ENCODE assay signal across 13 cellular contexts in genomic region chr11:113373306-113373705, GRCh38.
A peak's percentile ranks its signal among the peaks of the same experiment; 100 is the strongest.
DNase-seq lines count a peak whose midpoint lies in the region; ATAC-seq and TF ChIP-seq lines count a peak whose summit lies in the region.
"Had no signal": no experiment of that assay in that cellular context is flagged by ENCODE, and none has a peak within 500 bp of the region (broad histone marks: within the 10 kb centered on the region; RNA-seq: fewer than 3 reads in every experiment).

No MANE protein-coding gene starts in this region.

- in situ Hi-C loops in astrocyte of the spinal cord (cut with HindIII; ENCODE audit: low sequenced_read_pairs), result no loop called here

- no peak overlapping the region for H3K4me3 ChIP-seq in astrocyte of the spinal cord (ENCODE audit: low read depth, low read length)

- peak; percentile 72 for DNase-seq in AG08395 (ENCODE audit: low spot score)
- peak; percentile 56 for DNase-seq in HS-5 (ENCODE audit: low read depth)
- DNase-seq in astrocyte of the spinal cord (ENCODE audit: low read depth, low spot score), result peak; percentile 28
- peak; percentile 55 for DNase-seq in iris pigment epithelial cell (ENCODE audit: low read depth)
- DNase-seq in NCI-H2227 (lab: John Stamatoyannopoulos, UW; ENCODE audit: unreplicated experiment), result no peak
- DNase-seq in HuH-7 (ENCODE audit: low spot score), result no peak
- no peak for DNase-seq in NCI-H2227 treated with DMSO at 0.1 percent for 48 hours (lab: John Stamatoyannopoulos, UW)
- DNase-seq: activated CD4-positive, CD25-positive, alpha-beta regulatory T cell; activated gamma-delta T cell treated with Interleukin-2 at 50 U/mL for 16 hours; retina; stimulated activated CD4-positive, alpha-beta T cell treated with anti-CD3 and anti-CD28 coated beads, Interleukin-1b, Interleukin-23, amount 100 ng/mL, for 48 hours; T-helper 1 cell had no signal

- TF ChIP-seq CTCF in astrocyte of the spinal cord (IDR thresholded peaks at IDR 0.05; ENCODE audit: low read depth, low read length), result no peak

- no peak for ATAC-seq in HG02852 (IDR thresholded peaks at IDR 0.05; ENCODE audit: unreplicated experiment)

Comparison
In these comparisons a context has a peak if more than half of its experiments do, and no peak if none do; other contexts are left out.
1. DNase-seq: peak in AG08395 (single experiment), HS-5 (single experiment), astrocyte of the spinal cord (single experiment) and iris pigment epithelial cell (single experiment); none in NCI-H2227 (single experiment), HuH-7 (single experiment) and NCI-H2227 treated with DMSO at 0.1 percent for 48 hours (single experiment).